Comparison of ENCODE assay signal across 18 cellular contexts in genomic region chr1:112579801-112580510, GRCh38. TPM values are rescaled to one million over a fixed set of nuclear protein-coding genes. Genes with fewer than 3 reads are reported as not detected.
DNase-seq lines count a peak whose midpoint lies in the region; ATAC-seq and TF ChIP-seq lines count a peak whose summit lies in the region.
"Had no signal": no experiment of that assay in that cellular context is flagged by ENCODE, and none has a peak within 500 bp of the region (broad histone marks: within the 10 kb centered on the region; RNA-seq: fewer than 3 reads in every experiment).

No MANE protein-coding gene starts in this region.

- no peak overlapping the region for H3K4me3 ChIP-seq in AG04450 (ENCODE audit: low read depth, low read length)

- no peak for ATAC-seq in GM21360 (IDR thresholded peaks at IDR 0.05; ENCODE audit: unreplicated experiment)
- ATAC-seq in GM21390 (IDR thresholded peaks at IDR 0.05; ENCODE audit: unreplicated experiment): no peak

- peak overlapping the region; percentile 42 for H3K27ac ChIP-seq in AG04450 (ENCODE audit: low read depth, low read length)

- CTCF ChIA-PET in AG04450 (lab: Charles Lee): interaction anchor here (1.6 kb wide), 1 partner anchor 34 kb away, joined by 5 read pairs; no protein-coding TSS in a partner anchor

- DNase-seq in AG04450 (ENCODE audit: low read depth, low spot score) (peak; percentile 29), GM04503 (ENCODE audit: low read depth) (peak; percentile 12), dedifferentiated amniotic fluid mesenchymal stem cell (ENCODE audit: extremely low spot score) (peak; percentile 73), fibroblast of the conjunctiva (ENCODE audit: low read depth) (peak; percentile 32), NCI-H748 treated with DMSO at 0.1 percent for 48 hours (lab: John Stamatoyannopoulos, UW) (no peak), RPMI8226 (no peak)
- DNase-seq: 8988T, DMS79 treated with DMSO at 0.1 percent for 48 hours, GOT3, NCI-H1417, NCI-H187, NCI-H2107, NCI-H510A, NCI-H774, SHP77 treated with DMSO at 0.1 percent for 48 hours, SK-N-SH had no signal

- POLR2A ChIA-PET in AG04450 (lab: Yijun Ruan, JAX): interaction anchor here (0.7 kb wide), 1 partner anchor 298 kb away, joined by 3 read pairs; no protein-coding TSS in a partner anchor

- no peaks in the 10 kb centered on the region for H3K9me3 ChIP-seq in AG04450 (ENCODE audit: control insufficient read depth, insufficient read depth, low read length)
- H3K9me3 ChIP-seq: SK-N-SH had no signal

- no peak for TF ChIP-seq CTCF in AG04450 (IDR thresholded peaks at IDR 0.05; ENCODE audit: low read depth, low read length)

- H3K27me3 ChIP-seq in AG04450 (ENCODE audit: control insufficient read depth, insufficient read depth, low read length): no peaks in the 10 kb centered on the region

RNA-seq across cellular contexts. Expression of gene ST7L, which starts 39.0 kb away (rescaled TPM):
- polyA plus RNA-seq in AG04450 (2011; rRNA removed): 10.1 and 13.5 TPM in 2 replicates
- polyA minus RNA-seq in AG04450 (2011; rRNA and poly(A)+ RNA removed): 10.8 and 12.1 TPM in 2 replicates

RNA-seq across cellular contexts. Expression of gene CAPZA1, which starts 39.7 kb away (rescaled TPM):
- polyA plus RNA-seq in AG04450 (2011; rRNA removed): 195 and 273 TPM in 2 replicates
- polyA minus RNA-seq in AG04450 (2011; rRNA and poly(A)+ RNA removed): 157 and 240 TPM in 2 replicates

Comparison
In these comparisons a context has a peak if more than half of its experiments do, and no peak if none do; other contexts are left out.
1. DNase-seq: peak in AG04450 (single experiment), GM04503 (single experiment), dedifferentiated amniotic fluid mesenchymal stem cell (single experiment) and fibroblast of the conjunctiva (single experiment); none in NCI-H748 treated with DMSO at 0.1 percent for 48 hours (single experiment) and RPMI8226 (single experiment).